Comparison of ENCODE assay signal across 12 cellular contexts in the genomic region with DNA sequence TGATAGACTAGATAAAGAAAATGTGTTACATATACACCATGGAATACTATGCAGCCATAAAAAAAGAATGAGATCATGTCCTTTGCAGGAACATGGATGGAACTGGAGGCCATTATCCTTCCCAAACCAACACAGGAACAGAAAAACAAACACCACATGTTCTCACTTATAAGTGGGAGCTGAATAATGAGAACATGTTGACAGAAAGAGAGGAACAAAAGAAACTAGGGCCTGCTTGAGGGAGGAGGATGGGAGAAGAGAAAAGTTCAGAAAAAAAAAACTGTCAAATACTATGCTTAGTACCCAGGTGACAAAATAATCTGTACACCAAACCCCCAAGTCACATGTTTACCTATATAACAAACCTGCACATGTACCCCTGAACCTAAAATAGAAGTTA. TPM values are rescaled to one million over a fixed set of nuclear protein-coding genes. Genes with fewer than 3 reads are reported as not detected.
A peak's percentile ranks its signal among the peaks of the same experiment; 100 is the strongest.
DNase-seq lines count a peak whose midpoint lies in the region; ATAC-seq, FAIRE-seq and TF ChIP-seq lines count a peak whose summit lies in the region.
"Not testable (repeated sequence)": the region's sequence is repeated elsewhere in the genome, so short reads cannot be mapped to it uniquely, and the experiment has no call there.
"Had no signal": no experiment of that assay in that cellular context is flagged by ENCODE, and none has a peak within 500 bp of the region (broad histone marks: within the 10 kb centered on the region; RNA-seq: fewer than 3 reads in every experiment).

No MANE protein-coding gene starts in this region.

- dilution Hi-C loops in endothelial cell of umbilical vein (cut with MboI; ENCODE audit: extremely low pct_ligation_motif_present, low sequenced_read_pairs) = not testable (repeated sequence)

- not testable (repeated sequence) for FAIRE-seq in endothelial cell of umbilical vein (lab: Jason Lieb, UNC)

- intact Hi-C loops in activated CD4-positive, alpha-beta T cell treated with anti-CD3 and anti-CD28 coated beads for 36 hours (cut with DNase I, micrococcal nuclease) = loop anchor here (5.0 to 10.0 kb wide), 5 partner anchors 106 to 771 kb away; a partner anchor contains a TSS
- intact Hi-C loops in endothelial cell of umbilical vein (cut with micrococcal nuclease) = loop anchor here (1.0 to 5.0 kb wide), 15 partner anchors 24 to 1308 kb away; a partner anchor contains a TSS

- H3K4me3 Mint-ChIP-seq in activated CD4-positive, alpha-beta T cell treated with anti-CD3 and anti-CD28 coated beads for 36 hours; activated naive CD4-positive, alpha-beta T cell treated with anti-CD3 and anti-CD28 coated beads, Interleukin-2, amount 10 ng/mL, durations not matched to agents 7 days and 5 days: not testable (repeated sequence)
- H3K4me3 Mint-ChIP-seq in naive thymus-derived CD8-positive, alpha-beta T cell = peak overlapping the region in 2 of 10 donors; percentile 20 to 33

- CTCF ChIA-PET in activated CD4-positive, alpha-beta T cell treated with anti-CD3 and anti-CD28 coated beads for 36 hours (lab: Charles Lee) = interaction anchor here (0.8 to 3.6 kb wide), 2 partner anchors 11 to 18 kb away, joined by 6 to 19 read pairs; no protein-coding TSS in a partner anchor
- CTCF ChIA-PET in activated naive CD4-positive, alpha-beta T cell treated with anti-CD3 and anti-CD28 coated beads, Interleukin-2, amount 10 ng/mL, durations not matched to agents 7 days and 5 days (lab: Charles Lee) = interaction anchor here (0.7 kb wide), 1 partner anchor 12 kb away, joined by 3 read pairs; no protein-coding TSS in a partner anchor
- CTCF ChIA-PET in endothelial cell of umbilical vein (lab: Charles Lee) = interaction anchor here (0.6 to 5.7 kb wide), 7 partner anchors 10 to 282 kb away, joined by 3 to 80 read pairs (median 5); no protein-coding TSS in a partner anchor

- not testable (repeated sequence) for H3K36me3 ChIP-seq in BLaER1 treated with 17β-estradiol and CSF1 and Interleukin-3, amounts not matched to agents 10 nM and 100 nM; DND-41 (ENCODE audit: insufficient read depth, low read length); SK-N-MC (ENCODE audit: insufficient read depth, low read length); endothelial cell of umbilical vein (ENCODE audit: control insufficient read depth in 2 of 2, extremely low read depth in 1 of 2, insufficient read depth in 2 of 2, low read length in 2 of 2)

- not testable (repeated sequence) for DNase-seq in DND-41; SK-N-MC (ENCODE audit: low read depth, low spot score); activated CD4-positive, alpha-beta T cell treated with anti-CD3 and anti-CD28 coated beads for 36 hours; activated naive CD4-positive, alpha-beta T cell treated with anti-CD3 and anti-CD28 coated beads, Interleukin-2, amount 10 ng/mL, durations not matched to agents 7 days and 5 days; naive thymus-derived CD8-positive, alpha-beta T cell
- DNase-seq in NCI-H2171 treated with DMSO at 0.1 percent for 48 hours (lab: John Stamatoyannopoulos, UW) = peak; percentile 88
- DNase-seq in endothelial cell of umbilical vein (ENCODE audit: low read depth, low spot score) = peak; percentile 90

- not testable (repeated sequence) for H3K79me2 ChIP-seq in DND-41 (ENCODE audit: insufficient read depth, low read length); endothelial cell of umbilical vein (ENCODE audit: control insufficient read depth, insufficient read depth, low read length)

- peak; percentile 27; the same call in 2 of the 3 replicates for ATAC-seq in DND-41 (ENCODE audit: insufficient read depth, low read depth)
- ATAC-seq in activated CD4-positive, alpha-beta T cell treated with anti-CD3 and anti-CD28 coated beads for 36 hours = not testable (repeated sequence)
- ATAC-seq in naive thymus-derived CD8-positive, alpha-beta T cell = peak in 1 of 2 donors; percentile 21

- not testable (repeated sequence) for TF ChIP-seq POLR2A in endothelial cell of umbilical vein (IDR thresholded peaks at IDR 0.05; ENCODE audit: low read depth, low read length)

- H3K36me3 Mint-ChIP-seq in activated CD4-positive, alpha-beta T cell treated with anti-CD3 and anti-CD28 coated beads for 36 hours (ENCODE audit: low read depth); activated naive CD4-positive, alpha-beta T cell treated with anti-CD3 and anti-CD28 coated beads, Interleukin-2, amount 10 ng/mL, durations not matched to agents 7 days and 5 days; naive thymus-derived CD8-positive, alpha-beta T cell: not testable (repeated sequence)

- peaks cover 6 to 47% (median 28%) of the 10 kb centered on the region in 10 experiments; a peak in 19 of 20 replicates for H3K4me1 ChIP-seq in BLaER1 treated with 17β-estradiol and CSF1 and Interleukin-3, amounts not matched to agents 10 nM and 100 nM
- H3K4me1 ChIP-seq in DND-41 (ENCODE audit: insufficient read depth, low read length) (peaks cover 75% of the 10 kb centered on the region), endothelial cell of umbilical vein (ENCODE audit: control insufficient read depth, extremely low read depth, insufficient read depth, low read length) (peaks cover 49% of the 10 kb centered on the region)

- POLR2A ChIA-PET in activated CD4-positive, alpha-beta T cell treated with anti-CD3 and anti-CD28 coated beads for 36 hours (lab: Charles Lee) = interaction anchor here (0.6 kb wide), 1 partner anchor 923 kb away, joined by 7 read pairs; no protein-coding TSS in a partner anchor
- POLR2A ChIA-PET in endothelial cell of umbilical vein (lab: Charles Lee); naive thymus-derived CD8-positive, alpha-beta T cell (lab: Charles Lee): not testable (repeated sequence)

- not testable (repeated sequence) for TF ChIP-seq CTCF in DND-41 (IDR thresholded peaks at IDR 0.05; ENCODE audit: borderline replicate concordance, extremely low read depth, low read length, poor library complexity, severe bottlenecking); endothelial cell of umbilical vein (IDR thresholded peaks at IDR 0.05; ENCODE audit: extremely low read depth in 1 of 2, insufficient read depth in 1 of 2, low read depth in 1 of 2, low read length in 2 of 2)

- peak overlapping the region; percentile 22 for H2AFZ ChIP-seq in DND-41 (ENCODE audit: low read depth, low read length)
- H2AFZ ChIP-seq in endothelial cell of umbilical vein (ENCODE audit: low read depth, low read length) = not testable (repeated sequence)

- peaks cover 35% of the 10 kb centered on the region for H3K4me1 Mint-ChIP-seq in activated CD4-positive, alpha-beta T cell treated with anti-CD3 and anti-CD28 coated beads for 36 hours
- H3K4me1 Mint-ChIP-seq in activated naive CD4-positive, alpha-beta T cell treated with anti-CD3 and anti-CD28 coated beads, Interleukin-2, amount 10 ng/mL, durations not matched to agents 7 days and 5 days = peaks cover 25% of the 10 kb centered on the region
- H3K4me1 Mint-ChIP-seq in naive thymus-derived CD8-positive, alpha-beta T cell = peaks cover 7 to 20% (median 15%) of the 10 kb centered on the region in 4 donors

- not testable (repeated sequence) for H3K9me1 ChIP-seq in endothelial cell of umbilical vein (replicated peaks; ENCODE audit: control insufficient read depth, extremely low read depth, insufficient read depth, low read length)

- not testable (repeated sequence) for H3K27me3 ChIP-seq in BLaER1 treated with 17β-estradiol and CSF1 and Interleukin-3, amounts not matched to agents 10 nM and 100 nM; DND-41 (ENCODE audit: insufficient read depth, low read length, poor library complexity); endothelial cell of umbilical vein (ENCODE audit: control insufficient read depth in 2 of 2, insufficient read depth in 2 of 2, low read length in 2 of 2)

- H3K9me3 ChIP-seq in BLaER1 treated with 17β-estradiol and CSF1 and Interleukin-3, amounts not matched to agents 10 nM and 100 nM (replicated peaks in 1 of 11) = peaks cover 0 to 12% (median 0%) of the 10 kb centered on the region in 11 experiments; a peak in 3 of 22 replicates
- H3K9me3 ChIP-seq in DND-41 (ENCODE audit: insufficient read depth, low read length, severe bottlenecking); SK-N-MC (ENCODE audit: low read depth, low read length); endothelial cell of umbilical vein (replicated peaks; ENCODE audit: control insufficient read depth, insufficient read depth, low read length): not testable (repeated sequence)

- H3K4me2 ChIP-seq in BLaER1 treated with 17β-estradiol and CSF1 and Interleukin-3, amounts not matched to agents 10 nM and 100 nM = peak overlapping the region in 6 of 11 experiments; percentile 0 to 51 (median 10); a peak in 6 of 22 replicates
- peak overlapping the region; percentile 55 for H3K4me2 ChIP-seq in DND-41 (ENCODE audit: insufficient read depth, low read length)
- peak overlapping the region; percentile 13 for H3K4me2 ChIP-seq in endothelial cell of umbilical vein (ENCODE audit: insufficient read depth, low read length)

- not testable (repeated sequence) for H4K20me1 ChIP-seq in BLaER1 treated with 17β-estradiol and CSF1 and Interleukin-3, amounts not matched to agents 10 nM and 100 nM; DND-41 (ENCODE audit: insufficient read depth, low read length); endothelial cell of umbilical vein (replicated peaks; ENCODE audit: control insufficient read depth, extremely low read depth, insufficient read depth, low read length)

- H3K27ac ChIP-seq in BLaER1 treated with 17β-estradiol and CSF1 and Interleukin-3, amounts not matched to agents 10 nM and 100 nM = peak overlapping the region in 10 of 11 experiments; percentile 6 to 72 (median 63); a peak in 19 of 22 replicates
- H3K27ac ChIP-seq in DND-41 (ENCODE audit: low read length) = peak overlapping the region; percentile 93
- peak overlapping the region; percentile 88 for H3K27ac ChIP-seq in SK-N-MC
- peak overlapping the region; percentile 83 for H3K27ac ChIP-seq in endothelial cell of umbilical vein (ENCODE audit: insufficient read depth, low read depth, low read length)

- BruUV-seq in endothelial cell of umbilical vein (replicated peaks; lab: Mats Ljungman, UMichigan) = TSS peak; percentile 83

- H3K9me3 Mint-ChIP-seq in activated CD4-positive, alpha-beta T cell treated with anti-CD3 and anti-CD28 coated beads for 36 hours (ENCODE audit: low read depth); activated naive CD4-positive, alpha-beta T cell treated with anti-CD3 and anti-CD28 coated beads, Interleukin-2, amount 10 ng/mL, durations not matched to agents 7 days and 5 days; naive thymus-derived CD8-positive, alpha-beta T cell: not testable (repeated sequence)

- H3K27me3 Mint-ChIP-seq in activated CD4-positive, alpha-beta T cell treated with anti-CD3 and anti-CD28 coated beads for 36 hours; activated naive CD4-positive, alpha-beta T cell treated with anti-CD3 and anti-CD28 coated beads, Interleukin-2, amount 10 ng/mL, durations not matched to agents 7 days and 5 days; naive thymus-derived CD8-positive, alpha-beta T cell: not testable (repeated sequence)

- not testable (repeated sequence) for H3K4me3 ChIP-seq in BLaER1 treated with 17β-estradiol and CSF1 and Interleukin-3, amounts not matched to agents 10 nM and 100 nM; endothelial cell of umbilical vein (replicated peaks in 1 of 3; ENCODE audit: insufficient read depth in 1 of 3, low read depth in 1 of 3, low read length in 3 of 3)
- H3K4me3 ChIP-seq in DND-41 (ENCODE audit: low read depth in 1 of 2, low read length in 2 of 2) = peak overlapping the region in 1 of 2 experiments; percentile 20; a peak in 2 of 4 replicates
- H3K4me3 ChIP-seq in SK-N-MC = peak overlapping the region; percentile 52; the same call in 1 of the 2 replicates

- peak overlapping the region; percentile 58 for H3K27ac Mint-ChIP-seq in activated CD4-positive, alpha-beta T cell treated with anti-CD3 and anti-CD28 coated beads for 36 hours
- peak overlapping the region; percentile 13 for H3K27ac Mint-ChIP-seq in activated naive CD4-positive, alpha-beta T cell treated with anti-CD3 and anti-CD28 coated beads, Interleukin-2, amount 10 ng/mL, durations not matched to agents 7 days and 5 days
- H3K27ac Mint-ChIP-seq in naive thymus-derived CD8-positive, alpha-beta T cell = peak overlapping the region in 8 of 10 donors; percentile 39 to 82 (median 62)

- H3K9ac ChIP-seq in BLaER1 treated with 17β-estradiol and CSF1 and Interleukin-3, amounts not matched to agents 10 nM and 100 nM = 0 out of 22 replicates have a peak overlapping the region, but pooled peaks of 1 of the 11 experiments have one; percentile 7
- peak overlapping the region; percentile 52 for H3K9ac ChIP-seq in DND-41 (ENCODE audit: low read depth, low read length)
- H3K9ac ChIP-seq in SK-N-MC (ENCODE audit: insufficient read length); endothelial cell of umbilical vein (replicated peaks; ENCODE audit: extremely low read depth, insufficient read depth, low read length): not testable (repeated sequence)

RNA-seq across cellular contexts. Expression of a gene that starts 23.5 kb away (rescaled TPM):
- not detected for total RNA-seq in activated CD4-positive, alpha-beta T cell treated with anti-CD3 and anti-CD28 coated beads for 36 hours
- total RNA-seq in endothelial cell of umbilical vein = 4.5 and 12.5 TPM in 2 replicates
- polyA plus RNA-seq in endothelial cell of umbilical vein = 3.1 and 4.0 TPM in 2 replicates
- polyA plus RNA-seq in endothelial cell of umbilical vein (2011; cell fraction: cytosol; rRNA removed) = 2.0 and 3.7 TPM in 2 replicates
- polyA plus RNA-seq in endothelial cell of umbilical vein (2011; cell fraction: nucleus; rRNA removed) = 40.9 and 51.1 TPM in 2 replicates
- 17.7 and 21.2 TPM in 2 replicates for polyA plus RNA-seq in endothelial cell of umbilical vein (2012)
- 4.1 and 8.1 TPM in 2 replicates for polyA minus RNA-seq in endothelial cell of umbilical vein
- not detected for polyA minus RNA-seq in endothelial cell of umbilical vein (2011; cell fraction: cytosol; rRNA and poly(A)+ RNA removed)
- polyA minus RNA-seq in endothelial cell of umbilical vein (2011; cell fraction: nucleus; rRNA and poly(A)+ RNA removed) = 14.3 and 31.0 TPM in 2 replicates
- total RNA-seq in naive thymus-derived CD8-positive, alpha-beta T cell = not detected
- polyA plus RNA-seq in naive thymus-derived CD8-positive, alpha-beta T cell = not detected
- total RNA-seq: A172, Caco-2, PC-3, RPMI7951 had no signal
